ENCODE assay signal across 21 cellular contexts in genomic region chr7:16203065-16203464, GRCh38.
DNase-seq lines count a peak whose midpoint lies in the region; ATAC-seq, FAIRE-seq and TF ChIP-seq lines count a peak whose summit lies in the region.
"Had no signal": no experiment of that assay in that cellular context is flagged by ENCODE, and none has a peak within 500 bp of the region (broad histone marks: within the 10 kb centered on the region; RNA-seq: fewer than 3 reads in every experiment).

No MANE protein-coding gene starts in this region.

- H3K4me2 ChIP-seq in endothelial cell of umbilical vein (ENCODE audit: insufficient read depth, low read length) = peak overlapping the region; percentile 68
- H3K4me2 ChIP-seq: A549 had no signal

- H3K9me3 ChIP-seq in left ventricle myocardium inferior (replicated peaks) (no peaks in the 10 kb centered on the region), endothelial cell of umbilical vein (replicated peaks; ENCODE audit: control insufficient read depth, insufficient read depth, low read length) (no peaks in the 10 kb centered on the region), transverse colon (no peaks in the 10 kb centered on the region), psoas muscle (no peaks in the 10 kb centered on the region)
- H3K9me3 ChIP-seq: A549, Peyer's patch had no signal

- no peak overlapping the region for H2AFZ ChIP-seq in endothelial cell of umbilical vein (ENCODE audit: low read depth, low read length)

- no peak overlapping the region for H3K4me3 ChIP-seq in left ventricle myocardium inferior
- H3K4me3 ChIP-seq in endothelial cell of umbilical vein (replicated peaks in 1 of 3; ENCODE audit: insufficient read depth in 1 of 3, low read depth in 1 of 3, low read length in 3 of 3) = no peak overlapping the region
- H3K4me3 ChIP-seq in transverse colon = no peak overlapping the region
- H3K4me3 ChIP-seq in psoas muscle = no peak overlapping the region
- H3K4me3 ChIP-seq: A549, GM12878, Peyer's patch had no signal

- TF ChIP-seq POLR2A in endothelial cell of umbilical vein (IDR thresholded peaks at IDR 0.05; ENCODE audit: low read depth, low read length) (no peak), transverse colon (IDR thresholded peaks at IDR 0.05) (no peak)

- intact Hi-C loops in left ventricle myocardium inferior (cut with micrococcal nuclease) = no loop called here
- intact Hi-C loops in left cardiac atrium (cut with DNase I) = no loop called here
- intact Hi-C loops in endothelial cell of umbilical vein (cut with micrococcal nuclease) = no loop called here
- intact Hi-C loops in transverse colon (cut with DNase I; ENCODE audit: low total_unique reads) = no loop called here
- intact Hi-C loops in psoas muscle (cut with DNase I) = no loop called here

- H4K20me1 ChIP-seq in endothelial cell of umbilical vein (replicated peaks; ENCODE audit: control insufficient read depth, extremely low read depth, insufficient read depth, low read length) = no peaks in the 10 kb centered on the region

- no peak overlapping the region for H3K9ac ChIP-seq in endothelial cell of umbilical vein (replicated peaks; ENCODE audit: extremely low read depth, insufficient read depth, low read length)

- ATAC-seq in left cardiac atrium (no peak), psoas muscle (no peak)
- ATAC-seq: A549, GM12878, HepG2 had no signal

- H3K27ac ChIP-seq in left ventricle myocardium inferior (replicated peaks) (peak overlapping the region; percentile 42), endothelial cell of umbilical vein (ENCODE audit: insufficient read depth, low read depth, low read length) (peak overlapping the region; percentile 71), transverse colon (peak overlapping the region; percentile 38 to 57 (median 53)), psoas muscle (no peak overlapping the region)
- H3K27ac ChIP-seq: A549, Peyer's patch had no signal

- H3K36me3 ChIP-seq in left ventricle myocardium inferior = no peaks in the 10 kb centered on the region
- no peaks in the 10 kb centered on the region for H3K36me3 ChIP-seq in endothelial cell of umbilical vein (ENCODE audit: control insufficient read depth in 2 of 2, extremely low read depth in 1 of 2, insufficient read depth in 2 of 2, low read length in 2 of 2)
- no peaks in the 10 kb centered on the region for H3K36me3 ChIP-seq in transverse colon
- no peaks in the 10 kb centered on the region for H3K36me3 ChIP-seq in psoas muscle (ENCODE audit: insufficient read depth in 1 of 2, low read depth in 1 of 2)
- H3K36me3 ChIP-seq: Peyer's patch had no signal

- DNase-seq in left ventricle myocardium inferior (no peak), left cardiac atrium (no peak), NCI-H748 treated with DMSO at 0.1 percent for 48 hours (lab: John Stamatoyannopoulos, UW) (peak; percentile 65), endothelial cell of umbilical vein (ENCODE audit: low read depth, low spot score) (peak; percentile 15), transverse colon (peak; percentile 66), NCI-H1436 (lab: John Stamatoyannopoulos, UW) (no peak), frontal cortex (ENCODE audit: low spot score in 2 of 2) (no peak), psoas muscle (no peak)
- DNase-seq: CD4-positive, alpha-beta memory T cell; EL; HFFc6; KG1; NCI-H446 treated with DMSO at 0.1 percent for 48 hours; NCI-H774; Peyer's patch; Right ventricle myocardium superior; SW 1271 had no signal

- H3K27me3 ChIP-seq in left ventricle myocardium inferior (ENCODE audit: low read depth) (no peaks in the 10 kb centered on the region), endothelial cell of umbilical vein (ENCODE audit: control insufficient read depth in 2 of 2, insufficient read depth in 2 of 2, low read length in 2 of 2) (no peaks in the 10 kb centered on the region), transverse colon (no peaks in the 10 kb centered on the region), psoas muscle (ENCODE audit: insufficient read depth in 3 of 3, low read length in 2 of 3) (no peaks in the 10 kb centered on the region)
- H3K27me3 ChIP-seq: Peyer's patch had no signal

- no peak for FAIRE-seq in endothelial cell of umbilical vein (lab: Jason Lieb, UNC)
- no peak for FAIRE-seq in frontal cortex (lab: Jason Lieb, UNC)
- FAIRE-seq: A549, GM12878, H54, HepG2 had no signal

- peaks cover 3% of the 10 kb centered on the region for H3K4me1 ChIP-seq in left ventricle myocardium inferior
- peaks cover 16% of the 10 kb centered on the region for H3K4me1 ChIP-seq in endothelial cell of umbilical vein (ENCODE audit: control insufficient read depth, extremely low read depth, insufficient read depth, low read length)
- peaks cover 0 to 20% (median 4%) of the 10 kb centered on the region in 4 donors for H3K4me1 ChIP-seq in transverse colon
- H3K4me1 ChIP-seq in psoas muscle = no peaks in the 10 kb centered on the region
- H3K4me1 ChIP-seq: A549, Peyer's patch had no signal

- dilution Hi-C loops in endothelial cell of umbilical vein (cut with MboI; ENCODE audit: extremely low pct_ligation_motif_present, low sequenced_read_pairs) = no loop called here

- TF ChIP-seq CTCF in left ventricle myocardium inferior (IDR thresholded peaks at IDR 0.05; ENCODE audit: borderline replicate concordance) (no peak), endothelial cell of umbilical vein (IDR thresholded peaks at IDR 0.05; ENCODE audit: extremely low read depth in 1 of 2, insufficient read depth in 1 of 2, low read depth in 1 of 2, low read length in 2 of 2) (no peak), transverse colon (IDR thresholded peaks at IDR 0.05) (no peak), psoas muscle (IDR thresholded peaks at IDR 0.05) (no peak)

- no peaks in the 10 kb centered on the region for H3K79me2 ChIP-seq in endothelial cell of umbilical vein (ENCODE audit: control insufficient read depth, insufficient read depth, low read length)

- CTCF ChIA-PET in endothelial cell of umbilical vein (lab: Charles Lee) = interaction anchor here (0.8 kb wide), 1 partner anchor 362 kb away, joined by 3 read pairs; no protein-coding TSS in a partner anchor

- BruUV-seq in endothelial cell of umbilical vein (replicated peaks; lab: Mats Ljungman, UMichigan) = no TSS peak

- WGBS in transverse colon (ENCODE audit: low coverage in 1 of 2), 2 donors = 51 to 60% methylated on average over 3 of the region's 3 CpGs
- WGBS in psoas muscle, 3 donors = 59 to 62% (median 61%) methylated on average over 3 of the region's 3 CpGs

- peak; percentile 21 for TF ChIP-seq EP300 in transverse colon (IDR thresholded peaks at IDR 0.05; ENCODE audit: low read depth)

- POLR2A ChIA-PET in endothelial cell of umbilical vein (lab: Charles Lee) = no interaction called here

- H3K9me1 ChIP-seq in endothelial cell of umbilical vein (replicated peaks; ENCODE audit: control insufficient read depth, extremely low read depth, insufficient read depth, low read length) = no peaks in the 10 kb centered on the region

- in situ Hi-C loops in transverse colon (cut with MboI; ENCODE audit: low pct_ligation_motif_present in 1 of 4, low pct_unique_long_range_greater_than_20kb in 1 of 4, low sequenced_read_pairs in 3 of 4) = no loop called here

TF ChIP-seq in endothelial cell of umbilical vein, 7 proteins besides CTCF, POLR2A, EP300 and RAD21:
- TF ChIP-seq POLR2AphosphoS5 (IDR thresholded peaks at IDR 0.05; ENCODE audit: insufficient read depth, low read depth, low read length) (no peak), MYC (IDR thresholded peaks at IDR 0.05; ENCODE audit: low read depth, low read length) (no peak), MAX (IDR thresholded peaks at IDR 0.05; ENCODE audit: insufficient read depth, insufficient read length) (no peak), GATA2 (IDR thresholded peaks at IDR 0.05; ENCODE audit: insufficient read depth, insufficient read length, low read depth, low read length) (no peak), EZH2 (IDR thresholded peaks at IDR 0.05; ENCODE audit: borderline replicate concordance, low read depth, low read length, severe bottlenecking) (no peak), FOS (IDR thresholded peaks at IDR 0.05; ENCODE audit: borderline replicate concordance, insufficient read depth, low read length) (no peak), JUN (IDR thresholded peaks at IDR 0.05; ENCODE audit: borderline replicate concordance, insufficient read depth, insufficient read length, low read depth) (no peak)

Comparison
In these comparisons a context has a peak if more than half of its experiments do, and no peak if none do; other contexts are left out.
1. DNase-seq: peak in NCI-H748 treated with DMSO at 0.1 percent for 48 hours (single experiment), endothelial cell of umbilical vein (single experiment) and transverse colon (single experiment); none in left ventricle myocardium inferior (single experiment), left cardiac atrium (single experiment), NCI-H1436 (single experiment), frontal cortex (0 of 2) and psoas muscle (0 of 2).